25 cellular contexts compared by ENCODE assay signal in the genomic region with DNA sequence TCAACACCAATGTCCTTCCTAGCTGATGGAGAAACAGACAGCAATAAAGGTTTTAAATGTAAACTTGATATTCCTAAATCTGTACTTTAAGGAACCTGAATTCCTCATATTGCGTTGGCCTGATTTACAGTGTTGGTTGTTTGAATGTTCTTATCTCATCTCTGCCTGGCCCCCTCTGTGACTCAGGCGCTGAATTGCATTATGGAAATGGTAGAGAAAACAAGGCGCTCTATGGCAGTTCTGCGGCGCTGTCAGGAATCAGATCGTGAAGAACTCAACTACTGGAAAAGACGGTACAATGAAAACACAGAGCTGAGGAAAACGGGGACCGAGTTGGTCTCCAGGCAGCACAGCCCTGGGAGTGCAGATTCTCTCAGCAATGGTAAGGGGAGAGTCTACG. TPM values are rescaled to one million over a fixed set of nuclear protein-coding genes. Genes with fewer than 3 reads are reported as not detected.
A peak's percentile ranks its signal among the peaks of the same experiment; 100 is the strongest.
DNase-seq lines count a peak whose midpoint lies in the region; ATAC-seq and TF ChIP-seq lines count a peak whose summit lies in the region.
"Had no signal": no experiment of that assay in that cellular context is flagged by ENCODE, and none has a peak within 500 bp of the region (broad histone marks: within the 10 kb centered on the region; RNA-seq: fewer than 3 reads in every experiment).

No MANE protein-coding gene starts in this region.

- no peak for DNase-seq in activated T-cell treated with anti-CD3 and anti-CD28 coated beads, Interleukin-2, amount 50 U/mL, for 72 hours
- no peak for DNase-seq in activated T-cell treated with anti-CD3 and anti-CD28 coated beads, Interleukin-2, amount 50 U/mL, for 48 hours
- DNase-seq in amniotic epithelial cell (ENCODE audit: low read depth), result peak; percentile 39
- DNase-seq in stimulated activated effector memory CD8-positive, alpha-beta T cell treated with anti-CD3 and anti-CD28 coated beads, Interleukin-12 subunit alpha, Interleukin-12 subunit beta, amount 100 ng/mL, for 72 hours (ENCODE audit: low spot score in 2 of 2), result no peak
- DNase-seq in activated CD4-positive, alpha-beta T cell treated with anti-CD3 and anti-CD28 coated beads for 1 hour, result no peak
- DNase-seq: 8988T; ACHN; AML-193; BE2C; CD4-positive, alpha-beta T cell; CD8-positive, alpha-beta memory T cell; DMS 273 treated with DMSO at 0.1 percent for 48 hours; DMS79; EL; GDM1; H9 had no signal

- no peak for TF ChIP-seq CTCF in VCaP (conservative IDR thresholded peaks at IDR 0.05)

- no peak overlapping the region for H3K4me3 Mint-ChIP-seq in activated T-cell treated with anti-CD3 and anti-CD28 coated beads, Interleukin-2, amount 50 U/mL, for 72 hours
- no peak overlapping the region for H3K4me3 Mint-ChIP-seq in stimulated activated effector memory CD8-positive, alpha-beta T cell treated with anti-CD3 and anti-CD28 coated beads, Interleukin-12 subunit alpha, Interleukin-12 subunit beta, amount 100 ng/mL, for 72 hours
- H3K4me3 Mint-ChIP-seq: CD14-positive monocyte; CD4-positive, alpha-beta T cell; GM23338; H9 had no signal

- H3K9me3 Mint-ChIP-seq in activated T-cell treated with anti-CD3 and anti-CD28 coated beads, Interleukin-2, amount 50 U/mL, for 72 hours, result no peaks in the 10 kb centered on the region
- no peaks in the 10 kb centered on the region for H3K9me3 Mint-ChIP-seq in stimulated activated effector memory CD8-positive, alpha-beta T cell treated with anti-CD3 and anti-CD28 coated beads, Interleukin-12 subunit alpha, Interleukin-12 subunit beta, amount 100 ng/mL, for 72 hours
- H3K9me3 Mint-ChIP-seq: CD14-positive monocyte; CD4-positive, alpha-beta T cell; CD8-positive, alpha-beta memory T cell; GM23338; H9 had no signal

- H3K36me3 Mint-ChIP-seq in activated T-cell treated with anti-CD3 and anti-CD28 coated beads, Interleukin-2, amount 50 U/mL, for 72 hours (ENCODE audit: insufficient read depth in 2 of 2), result peaks cover 0 to 7% of the 10 kb centered on the region in 2 donors
- peaks cover 59% of the 10 kb centered on the region for H3K36me3 Mint-ChIP-seq in stimulated activated effector memory CD8-positive, alpha-beta T cell treated with anti-CD3 and anti-CD28 coated beads, Interleukin-12 subunit alpha, Interleukin-12 subunit beta, amount 100 ng/mL, for 72 hours

- ATAC-seq in activated T-cell treated with anti-CD3 and anti-CD28 coated beads, Interleukin-2, amount 50 U/mL, for 72 hours (replicated peaks in 1 of 2), result no peak
- no peak for ATAC-seq in stimulated activated effector memory CD8-positive, alpha-beta T cell treated with anti-CD3 and anti-CD28 coated beads, Interleukin-12 subunit alpha, Interleukin-12 subunit beta, amount 100 ng/mL, for 72 hours
- ATAC-seq in HG02840 (IDR thresholded peaks at IDR 0.05; ENCODE audit: low FRiP score, unreplicated experiment), result no peak
- ATAC-seq: A549, GM12878, GM23338, HCT116 had no signal

- H3K27me3 Mint-ChIP-seq in activated T-cell treated with anti-CD3 and anti-CD28 coated beads, Interleukin-2, amount 50 U/mL, for 72 hours (ENCODE audit: low read depth), result no peaks in the 10 kb centered on the region
- H3K27me3 Mint-ChIP-seq: CD4-positive, alpha-beta T cell; CD8-positive, alpha-beta memory T cell had no signal

- H3K4me1 Mint-ChIP-seq in activated T-cell treated with anti-CD3 and anti-CD28 coated beads, Interleukin-2, amount 50 U/mL, for 72 hours (ENCODE audit: low read depth), result peaks cover 9% of the 10 kb centered on the region
- H3K4me1 Mint-ChIP-seq in stimulated activated effector memory CD8-positive, alpha-beta T cell treated with anti-CD3 and anti-CD28 coated beads, Interleukin-12 subunit alpha, Interleukin-12 subunit beta, amount 100 ng/mL, for 72 hours, result peaks cover 31% of the 10 kb centered on the region
- H3K4me1 Mint-ChIP-seq: CD14-positive monocyte, GM23338, H9 had no signal

- peak overlapping the region; percentile 0; the same call in 1 of the 2 replicates for H3K27ac ChIP-seq in VCaP
- H3K27ac ChIP-seq: A549; BLaER1 treated with 17β-estradiol and CSF1 and Interleukin-3, amounts not matched to agents 10 nM and 100 nM had no signal

- peak overlapping the region; percentile 31 for H3K27ac Mint-ChIP-seq in activated T-cell treated with anti-CD3 and anti-CD28 coated beads, Interleukin-2, amount 50 U/mL, for 72 hours
- peak overlapping the region; percentile 65 for H3K27ac Mint-ChIP-seq in stimulated activated effector memory CD8-positive, alpha-beta T cell treated with anti-CD3 and anti-CD28 coated beads, Interleukin-12 subunit alpha, Interleukin-12 subunit beta, amount 100 ng/mL, for 72 hours
- H3K27ac Mint-ChIP-seq: CD14-positive monocyte; CD4-positive, alpha-beta T cell; GM23338 had no signal

RNA-seq across cellular contexts. Expression of gene C20orf144, which starts 32.6 kb away (rescaled TPM):
- under 1 TPM; 0.17 to 0.23 TPM for total RNA-seq in activated T-cell treated with anti-CD3 and anti-CD28 coated beads, Interleukin-2, amount 50 U/mL, for 72 hours
- total RNA-seq: H4 had no signal

RNA-seq across cellular contexts. Expression of gene ACTL10, which starts 37.2 kb away (rescaled TPM):
- total RNA-seq in activated T-cell treated with anti-CD3 and anti-CD28 coated beads, Interleukin-2, amount 50 U/mL, for 72 hours, result 1 to 10 TPM; 1.4 to 1.8 TPM
- total RNA-seq: H4 had no signal

RNA-seq across cellular contexts. Expression of gene NECAB3, which starts 44.7 kb away (rescaled TPM):
- total RNA-seq in activated T-cell treated with anti-CD3 and anti-CD28 coated beads, Interleukin-2, amount 50 U/mL, for 72 hours, result 10 to 100 TPM; 18.5 to 18.8 TPM

RNA-seq across cellular contexts. Expression of gene E2F1, which starts 56.7 kb away (rescaled TPM):
- 10 to 100 TPM; 64.5 to 81.5 TPM for total RNA-seq in activated T-cell treated with anti-CD3 and anti-CD28 coated beads, Interleukin-2, amount 50 U/mL, for 72 hours
